8 cellular contexts compared by ENCODE assay signal in the genomic region with DNA sequence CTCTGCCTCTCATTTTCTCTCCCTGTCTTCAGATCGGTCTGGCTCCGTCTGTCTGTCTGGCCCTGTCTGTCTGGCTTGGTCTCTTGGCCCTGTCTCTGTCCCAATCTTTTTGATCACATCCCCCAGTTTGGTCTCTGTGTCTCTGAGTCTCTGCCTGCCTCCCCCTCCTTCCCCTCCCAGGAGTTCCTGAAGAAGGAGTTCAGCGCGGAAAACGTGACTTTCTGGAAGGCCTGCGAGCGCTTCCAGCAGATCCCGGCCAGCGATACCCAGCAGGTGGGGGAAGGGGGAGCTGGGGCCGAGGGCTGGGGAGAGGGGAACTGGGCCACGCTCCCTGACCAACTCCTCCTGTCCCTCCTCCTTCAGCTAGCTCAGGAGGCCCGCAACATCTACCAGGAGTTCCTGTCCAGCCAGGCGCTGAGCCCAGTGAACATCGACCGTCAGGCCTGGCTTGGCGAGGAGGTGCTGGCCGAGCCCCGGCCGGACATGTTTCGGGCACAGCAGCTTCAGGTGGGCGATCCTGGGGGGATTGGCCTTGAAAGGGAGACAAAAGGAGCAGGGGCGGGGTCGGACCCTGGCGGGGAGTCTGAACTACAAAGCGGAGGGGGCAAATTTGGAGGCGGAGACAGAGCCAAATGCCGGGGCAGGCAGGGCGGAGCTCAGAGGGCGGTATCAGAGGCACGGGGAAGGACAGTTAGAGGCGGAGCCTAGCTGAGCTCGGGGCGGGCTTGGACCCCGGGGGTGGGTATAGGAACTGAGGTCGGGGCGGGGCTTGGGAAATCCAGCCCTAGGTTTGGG. TPM values are rescaled to one million over a fixed set of nuclear protein-coding genes. Genes with fewer than 3 reads are reported as not detected.
A peak's percentile ranks its signal among the peaks of the same experiment; 100 is the strongest.
DNase-seq lines count a peak whose midpoint lies in the region; ATAC-seq and TF ChIP-seq lines count a peak whose summit lies in the region.

No MANE protein-coding gene starts in this region.

- DNase-seq in activated naive CD4-positive, alpha-beta T cell treated with Interleukin-2 at 50 U/mL for 16 hours: no peak
- DNase-seq in ecto neural progenitor cell (ENCODE audit: low spot score): peak; percentile 94
- DNase-seq in lower lobe of right lung: peak; percentile 91
- DNase-seq in type B pancreatic cell (ENCODE audit: extremely low spot score, unreplicated experiment): peak; percentile 93
- DNase-seq in GM10248 (ENCODE audit: extremely low spot score): no peak

- peak overlapping the region; percentile 35 for H3K27ac Mint-ChIP-seq in activated naive CD4-positive, alpha-beta T cell treated with anti-CD3 and anti-CD28 coated beads, Interleukin-2, amount 50 U/mL, for 24 hours
- H3K27ac Mint-ChIP-seq in type B pancreatic cell: peak overlapping the region; percentile 92

- peaks cover 9% of the 10 kb centered on the region for H3K36me3 Mint-ChIP-seq in activated naive CD4-positive, alpha-beta T cell treated with anti-CD3 and anti-CD28 coated beads, Interleukin-2, amount 50 U/mL, for 24 hours
- H3K36me3 Mint-ChIP-seq in type B pancreatic cell: no peaks in the 10 kb centered on the region

- peak; percentile 85 to 86 for ATAC-seq in lower lobe of right lung
- ATAC-seq in GM18502 (IDR thresholded peaks at IDR 0.05; ENCODE audit: poor library complexity, unreplicated experiment): no peak
- no peak for ATAC-seq in GM21423 (IDR thresholded peaks at IDR 0.05; ENCODE audit: unreplicated experiment)

- H3K36me3 ChIP-seq in lower lobe of right lung: peaks cover 10% of the 10 kb centered on the region

- peaks cover 69% of the 10 kb centered on the region for H3K4me1 Mint-ChIP-seq in activated naive CD4-positive, alpha-beta T cell treated with anti-CD3 and anti-CD28 coated beads, Interleukin-2, amount 50 U/mL, for 24 hours
- peaks cover 21% of the 10 kb centered on the region for H3K4me1 Mint-ChIP-seq in type B pancreatic cell (ENCODE audit: unreplicated experiment)

- intact Hi-C loops in lower lobe of right lung (cut with DNase I): no loop called here

- no peaks in the 10 kb centered on the region for H3K27me3 ChIP-seq in lower lobe of right lung (ENCODE audit: low read depth)

- no peaks in the 10 kb centered on the region for H3K9me3 ChIP-seq in lower lobe of right lung

- H3K4me3 Mint-ChIP-seq in activated naive CD4-positive, alpha-beta T cell treated with anti-CD3 and anti-CD28 coated beads, Interleukin-2, amount 50 U/mL, for 24 hours: no peak overlapping the region
- H3K4me3 Mint-ChIP-seq in type B pancreatic cell: peak overlapping the region; percentile 95

- no peaks in the 10 kb centered on the region for H3K9me3 Mint-ChIP-seq in activated naive CD4-positive, alpha-beta T cell treated with anti-CD3 and anti-CD28 coated beads, Interleukin-2, amount 50 U/mL, for 24 hours
- H3K9me3 Mint-ChIP-seq in type B pancreatic cell: no peaks in the 10 kb centered on the region

- peak overlapping the region; percentile 81 for H3K27ac ChIP-seq in lower lobe of right lung

- no peaks in the 10 kb centered on the region for H3K27me3 Mint-ChIP-seq in activated naive CD4-positive, alpha-beta T cell treated with anti-CD3 and anti-CD28 coated beads, Interleukin-2, amount 50 U/mL, for 24 hours
- peaks cover 6% of the 10 kb centered on the region for H3K27me3 Mint-ChIP-seq in type B pancreatic cell

- POLR2A ChIA-PET in GM10248 (lab: Yijun Ruan, JAX): interaction anchor here (0.6 kb wide), 1 partner anchor 8 kb away, joined by 4 read pairs; no protein-coding TSS in a partner anchor

- CTCF ChIA-PET in GM10248 (lab: Yijun Ruan, JAX): interaction anchor here (0.8 to 35.5 kb wide), 7 partner anchors 1 to 88 kb away, joined by 3 to 734 read pairs (median 5); partner anchors contain the start of genes LMAN2, RGS14 and SLC34A1

- H3K4me1 ChIP-seq in lower lobe of right lung: peaks cover 67% of the 10 kb centered on the region

- peak overlapping the region; percentile 63 for H3K4me3 ChIP-seq in lower lobe of right lung

- TF ChIP-seq CTCF in lower lobe of right lung (IDR thresholded peaks at IDR 0.05) (no peak), type B pancreatic cell (conservative IDR thresholded peaks at IDR 0.05) (no peak), GM10248 (IDR thresholded peaks at IDR 0.05; ENCODE audit: control extremely low read depth, extremely low read depth, low read depth, missing control alignments) (no peak)

RNA-seq across cellular contexts. Expression of gene RGS14, which starts 9.0 kb away (rescaled TPM):
- total RNA-seq in lower lobe of right lung: 16.2 TPM
- 8.9 and 16.6 TPM in 2 replicates for total RNA-seq in type B pancreatic cell (ENCODE audit: low replicate concordance)

RNA-seq across cellular contexts. Expression of gene LMAN2, which starts 15.3 kb away (rescaled TPM):
- total RNA-seq in lower lobe of right lung (108 TPM), type B pancreatic cell (ENCODE audit: low replicate concordance) (102 and 129 TPM in 2 replicates)

RNA-seq across cellular contexts. Expression of gene SLC34A1, which starts 17.5 kb away (rescaled TPM):
- total RNA-seq in lower lobe of right lung (not detected), type B pancreatic cell (ENCODE audit: low replicate concordance) (0.12 and 0.22 TPM in 2 replicates)

RNA-seq across cellular contexts. Expression of gene PFN3, which starts 33.7 kb away (rescaled TPM):
- total RNA-seq in lower lobe of right lung: not detected
- total RNA-seq in type B pancreatic cell (ENCODE audit: low replicate concordance): not detected in 2 replicates

RNA-seq across cellular contexts. Expression of gene F12, which starts 42.6 kb away (rescaled TPM):
- total RNA-seq in lower lobe of right lung (0.80 TPM), type B pancreatic cell (ENCODE audit: low replicate concordance) (3.2 and 5.7 TPM in 2 replicates)

Comparison
In these comparisons a context has a peak if more than half of its experiments do, and no peak if none do; other contexts are left out.
1. DNase-seq: peak in ecto neural progenitor cell (single experiment), lower lobe of right lung (single experiment) and type B pancreatic cell (single experiment); none in activated naive CD4-positive, alpha-beta T cell treated with Interleukin-2 at 50 U/mL for 16 hours (single experiment) and GM10248 (single experiment).
2. ATAC-seq: peak in lower lobe of right lung (2 of 2); none in GM18502 (single experiment) and GM21423 (single experiment).